ENCODE assay signal across 8 cellular contexts in genomic region chr17:62968445-62968923, GRCh38.
DNase-seq lines count a peak whose midpoint lies in the region; ATAC-seq and FAIRE-seq lines count a peak whose summit lies in the region.

No MANE protein-coding gene starts in this region.

- H3K27ac Mint-ChIP-seq in activated T-cell treated with anti-CD3 and anti-CD28 coated beads, Interleukin-2, amount 50 U/mL, for 24 hours = no peak overlapping the region

- ATAC-seq in HG02798 (IDR thresholded peaks at IDR 0.05; ENCODE audit: poor library complexity, unreplicated experiment) = peak; percentile 65

- H3K9me3 Mint-ChIP-seq in activated T-cell treated with anti-CD3 and anti-CD28 coated beads, Interleukin-2, amount 50 U/mL, for 24 hours = no peaks in the 10 kb centered on the region

- H3K36me3 Mint-ChIP-seq in activated T-cell treated with anti-CD3 and anti-CD28 coated beads, Interleukin-2, amount 50 U/mL, for 24 hours (ENCODE audit: low read depth) = no peaks in the 10 kb centered on the region

- H3K4me1 Mint-ChIP-seq in activated T-cell treated with anti-CD3 and anti-CD28 coated beads, Interleukin-2, amount 50 U/mL, for 24 hours (ENCODE audit: low read depth) = peaks cover 29% of the 10 kb centered on the region

- peak; percentile 30 for DNase-seq in activated T-cell treated with anti-CD3 and anti-CD28 coated beads for 1 hour (ENCODE audit: low read depth)
- no peak for DNase-seq in activated T-cell treated with anti-CD3 and anti-CD28 coated beads, Interleukin-2, amount 50 U/mL, for 24 hours
- peak; percentile 78 for DNase-seq in NCI-H146 treated with DMSO at 0.1 percent for 48 hours (lab: John Stamatoyannopoulos, UW; ENCODE audit: unreplicated experiment)
- peak; percentile 33 for DNase-seq in T follicular helper cell (ENCODE audit: low read depth)
- peak; percentile 65 for DNase-seq in brain pericyte (ENCODE audit: low read depth, low spot score)
- peak; percentile 45 for DNase-seq in stimulated activated CD4-positive, alpha-beta T cell treated with anti-CD3 and anti-CD28 coated beads, Interleukin-1b, Interleukin-23, amount 100 ng/mL, for 48 hours

- H3K27me3 Mint-ChIP-seq in activated T-cell treated with anti-CD3 and anti-CD28 coated beads, Interleukin-2, amount 50 U/mL, for 24 hours = peaks cover 18% of the 10 kb centered on the region

- FAIRE-seq in islet of Langerhans (lab: Jason Lieb, UNC) = peak; percentile 98

- H3K4me3 Mint-ChIP-seq in activated T-cell treated with anti-CD3 and anti-CD28 coated beads, Interleukin-2, amount 50 U/mL, for 24 hours = no peak overlapping the region
